Comparison of ENCODE assay signal across 15 cellular contexts in the genomic region with DNA sequence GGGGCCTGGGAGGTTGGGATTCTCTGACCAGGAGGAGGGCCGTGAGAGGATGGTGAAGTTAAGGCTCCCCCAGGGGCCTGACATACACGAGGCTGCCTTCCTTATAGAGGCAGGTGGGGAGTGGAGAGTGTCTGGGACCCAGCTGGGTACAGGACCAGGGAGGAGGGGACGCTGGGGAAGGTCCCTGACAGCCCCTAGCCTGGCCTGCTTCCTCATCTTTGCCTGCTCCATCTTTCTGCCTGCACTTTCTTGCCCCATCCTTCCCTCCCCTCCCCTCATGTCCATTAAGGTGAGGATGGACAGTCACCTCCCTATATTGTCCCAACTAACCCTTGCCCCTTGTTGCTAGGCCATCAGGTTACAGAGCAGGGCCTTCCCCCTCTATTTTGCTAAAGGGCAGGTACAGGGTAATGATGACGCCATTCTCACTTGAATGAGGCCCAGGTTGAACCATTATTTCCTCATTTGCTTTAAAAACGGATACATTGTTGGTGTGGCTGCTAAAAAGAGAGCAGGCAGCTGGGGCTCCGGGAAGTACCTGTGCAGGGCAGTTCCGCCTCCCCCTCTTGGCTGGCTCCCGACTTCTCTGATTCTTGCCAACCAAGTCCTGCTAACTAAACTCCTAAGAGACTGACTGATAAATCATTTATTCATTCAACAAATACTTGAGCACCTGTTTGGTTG. TPM values are rescaled to one million over a fixed set of nuclear protein-coding genes. Genes with fewer than 3 reads are reported as not detected.
DNase-seq lines count a peak whose midpoint lies in the region; ATAC-seq, FAIRE-seq and TF ChIP-seq lines count a peak whose summit lies in the region.
"Had no signal": no experiment of that assay in that cellular context is flagged by ENCODE, and none has a peak within 500 bp of the region (broad histone marks: within the 10 kb centered on the region; RNA-seq: fewer than 3 reads in every experiment).

No MANE protein-coding gene starts in this region.

- peaks cover 0 to 33% (median 9%) of the 10 kb centered on the region in 4 donors for H3K4me1 Mint-ChIP-seq in CD4-positive, CD25-positive, alpha-beta regulatory T cell
- H3K4me1 Mint-ChIP-seq in CD8-positive, alpha-beta memory T cell = peaks cover 4 to 27% (median 9%) of the 10 kb centered on the region in 3 donors

- CTCF ChIA-PET in CD8-positive, alpha-beta memory T cell (lab: Charles Lee) = interaction anchor here (1.0 to 1.6 kb wide), 3 partner anchors 9 to 35 kb away, joined by 3 to 5 read pairs (median 4); no protein-coding TSS in a partner anchor

- H3K4me3 Mint-ChIP-seq in CD4-positive, CD25-positive, alpha-beta regulatory T cell = peak overlapping the region in 2 of 4 donors; percentile 7 to 28
- no peak overlapping the region for H3K4me3 Mint-ChIP-seq in CD8-positive, alpha-beta memory T cell
- H3K4me3 Mint-ChIP-seq: CD14-positive monocyte; dendritic cell treated with granulocyte-macrophage colony-stimulating factor and Interleukin-4, amounts not matched to agents 40 ng/mL and 50 ng/mL, for 4 days; natural killer cell treated with Interleukin-12 subunit alpha and Interleukin-12 subunit beta and Interleukin-15 and Interleukin-18, amount 100 ng/mL, for 72 hours had no signal

- H3K36me3 ChIP-seq in CD4-positive, CD25-positive, alpha-beta regulatory T cell (ENCODE audit: control insufficient read depth, insufficient read depth, low read length) = peaks cover 3% of the 10 kb centered on the region
- H3K36me3 ChIP-seq in left lung (no peaks in the 10 kb centered on the region), MG63 (no peaks in the 10 kb centered on the region)
- peaks cover 3% of the 10 kb centered on the region for H3K36me3 ChIP-seq in CD8-positive, alpha-beta memory T cell (ENCODE audit: insufficient read depth, low read length)
- H3K36me3 ChIP-seq: thyroid gland had no signal

- TF ChIP-seq POLR2A in H54 (IDR thresholded peaks at IDR 0.05; ENCODE audit: low read depth, low read length) = no peak

- H3K4me3 ChIP-seq in CD4-positive, CD25-positive, alpha-beta regulatory T cell (ENCODE audit: low read depth, low read length) = no peak overlapping the region
- H3K4me3 ChIP-seq in left lung (no peak overlapping the region), MG63 (no peak overlapping the region)
- no peak overlapping the region for H3K4me3 ChIP-seq in CD8-positive, alpha-beta memory T cell (ENCODE audit: low read length)
- H3K4me3 ChIP-seq: thyroid gland had no signal

- H3K36me3 Mint-ChIP-seq in CD4-positive, CD25-positive, alpha-beta regulatory T cell = no peaks in the 10 kb centered on the region
- H3K36me3 Mint-ChIP-seq in CD8-positive, alpha-beta memory T cell = peaks cover 0 to 3% (median 0%) of the 10 kb centered on the region in 3 donors
- H3K36me3 Mint-ChIP-seq: natural killer cell treated with Interleukin-12 subunit alpha and Interleukin-12 subunit beta and Interleukin-15 and Interleukin-18, amount 100 ng/mL, for 72 hours had no signal

- FAIRE-seq in H54 (lab: Jason Lieb, UNC) = no peak

- intact Hi-C loops in left lung (cut with DNase I) = no loop called here

- peak overlapping the region; percentile 52 to 84 (median 73) for H3K27ac Mint-ChIP-seq in CD4-positive, CD25-positive, alpha-beta regulatory T cell
- H3K27ac Mint-ChIP-seq in CD8-positive, alpha-beta memory T cell = peak overlapping the region in 3 of 8 donors; percentile 17 to 72 (median 26)
- H3K27ac Mint-ChIP-seq: activated T-helper 2 cell treated with anti-CD3 and anti-CD28 coated beads, Interferon-gamma antibody, Interleukin-2, Interleukin-4, amounts not matched to agents 10 μg/mL and 5 μg/mL and 100 μg/mL, durations not matched to agents 14 hours and 24 hours and 36 hours; natural killer cell treated with Interleukin-12 subunit alpha and Interleukin-12 subunit beta and Interleukin-15 and Interleukin-18, amount 100 ng/mL, for 72 hours had no signal

- TF ChIP-seq CTCF in left lung (IDR thresholded peaks at IDR 0.05) = no peak

- peaks cover 24% of the 10 kb centered on the region for H3K4me1 ChIP-seq in CD4-positive, CD25-positive, alpha-beta regulatory T cell (ENCODE audit: control insufficient read depth, insufficient read depth, low read length, poor library complexity, severe bottlenecking)
- H3K4me1 ChIP-seq in left lung = peaks cover 21 to 66% of the 10 kb centered on the region in 2 donors
- peaks cover 25% of the 10 kb centered on the region for H3K4me1 ChIP-seq in CD8-positive, alpha-beta memory T cell (ENCODE audit: insufficient read depth, low read length)

- H3K27me3 Mint-ChIP-seq in CD4-positive, CD25-positive, alpha-beta regulatory T cell = peaks cover 4% of the 10 kb centered on the region
- H3K27me3 Mint-ChIP-seq in CD8-positive, alpha-beta memory T cell = no peaks in the 10 kb centered on the region
- H3K27me3 Mint-ChIP-seq: natural killer cell treated with Interleukin-12 subunit alpha and Interleukin-12 subunit beta and Interleukin-15 and Interleukin-18, amount 100 ng/mL, for 72 hours had no signal

- H3K9me3 Mint-ChIP-seq in CD4-positive, CD25-positive, alpha-beta regulatory T cell = no peaks in the 10 kb centered on the region
- H3K9me3 Mint-ChIP-seq in CD8-positive, alpha-beta memory T cell = no peaks in the 10 kb centered on the region
- H3K9me3 Mint-ChIP-seq: activated T-helper 2 cell treated with anti-CD3 and anti-CD28 coated beads, Interferon-gamma antibody, Interleukin-2, Interleukin-4, amounts not matched to agents 10 μg/mL and 5 μg/mL and 100 μg/mL, durations not matched to agents 14 hours and 24 hours and 36 hours; CD14-positive monocyte; dendritic cell treated with granulocyte-macrophage colony-stimulating factor and Interleukin-4, amounts not matched to agents 40 ng/mL and 50 ng/mL, for 4 days; natural killer cell treated with Interleukin-12 subunit alpha and Interleukin-12 subunit beta and Interleukin-15 and Interleukin-18, amount 100 ng/mL, for 72 hours had no signal

- peak; percentile 60 to 61 for ATAC-seq in CD4-positive, CD25-positive, alpha-beta regulatory T cell (ENCODE audit: low read depth in 2 of 2)
- ATAC-seq in GM18907 (IDR thresholded peaks at IDR 0.05; ENCODE audit: unreplicated experiment) (peak; percentile 43), HG03432 (IDR thresholded peaks at IDR 0.05; ENCODE audit: unreplicated experiment) (peak; percentile 42), left lung (peak; percentile 13)
- ATAC-seq: natural killer cell treated with Interleukin-12 subunit alpha and Interleukin-12 subunit beta and Interleukin-15 and Interleukin-18, amount 100 ng/mL, for 72 hours had no signal

- no peaks in the 10 kb centered on the region for H3K9me3 ChIP-seq in CD4-positive, CD25-positive, alpha-beta regulatory T cell (ENCODE audit: control insufficient read depth in 2 of 2, low read length in 2 of 2)
- no peaks in the 10 kb centered on the region for H3K9me3 ChIP-seq in left lung
- H3K9me3 ChIP-seq in CD8-positive, alpha-beta memory T cell (ENCODE audit: low read length) = no peaks in the 10 kb centered on the region
- H3K9me3 ChIP-seq in MG63 = no peaks in the 10 kb centered on the region
- H3K9me3 ChIP-seq: thyroid gland had no signal

- no peak overlapping the region for H3K27ac ChIP-seq in CD4-positive, CD25-positive, alpha-beta regulatory T cell (ENCODE audit: insufficient read depth, low read length, poor library complexity, severe bottlenecking)
- H3K27ac ChIP-seq in left lung = peak overlapping the region in 1 of 2 donors; percentile 55
- no peak overlapping the region for H3K27ac ChIP-seq in CD8-positive, alpha-beta memory T cell (ENCODE audit: low read depth, low read length)
- H3K27ac ChIP-seq: thyroid gland had no signal

- no peaks in the 10 kb centered on the region for H3K27me3 ChIP-seq in CD4-positive, CD25-positive, alpha-beta regulatory T cell (ENCODE audit: control insufficient read depth, insufficient read depth, low read length)
- H3K27me3 ChIP-seq in left lung = no peaks in the 10 kb centered on the region
- H3K27me3 ChIP-seq in CD8-positive, alpha-beta memory T cell (ENCODE audit: insufficient read depth, low read length, poor library complexity, severe bottlenecking) = no peaks in the 10 kb centered on the region
- no peaks in the 10 kb centered on the region for H3K27me3 ChIP-seq in MG63
- H3K27me3 ChIP-seq: thyroid gland had no signal

- POLR2A ChIA-PET in CD8-positive, alpha-beta memory T cell (lab: Charles Lee) = no interaction called here

- no peak for DNase-seq in CD4-positive, CD25-positive, alpha-beta regulatory T cell
- DNase-seq in left lung = peak in 1 of 2 donors; percentile 80
- no peak for DNase-seq in NCI-H1930 (lab: John Stamatoyannopoulos, UW)
- no peak for DNase-seq in H54 (ENCODE audit: insufficient read length, low spot score)
- DNase-seq in CD8-positive, alpha-beta memory T cell = no peak
- no peak for DNase-seq in MG63
- DNase-seq: NCI-H526; stimulated activated CD4-positive, alpha-beta T cell treated with anti-CD3 and anti-CD28 coated beads, Interleukin-1b, Interleukin-23, amount 100 ng/mL, for 48 hours; thyroid gland had no signal

RNA-seq across cellular contexts. Expression of a gene that starts 1.3 kb away (rescaled TPM):
- total RNA-seq in CD4-positive, CD25-positive, alpha-beta regulatory T cell = not detected
- not detected for polyA plus RNA-seq in CD4-positive, CD25-positive, alpha-beta regulatory T cell
- not detected for total RNA-seq in left lung
- total RNA-seq in CD8-positive, alpha-beta memory T cell = not detected
- polyA plus RNA-seq in CD8-positive, alpha-beta memory T cell = not detected
- not detected in 2 replicates for total RNA-seq in MG63 (2014; rRNA removed; shearing (Covaris generic); ENCODE audit: low replicate concordance)
- total RNA-seq: activated T-helper 2 cell treated with anti-CD3 and anti-CD28 coated beads, Interferon-gamma antibody, Interleukin-2, Interleukin-4, amounts not matched to agents 10 μg/mL and 5 μg/mL and 100 μg/mL, durations not matched to agents 14 hours and 24 hours and 36 hours; natural killer cell treated with Interleukin-12 subunit alpha and Interleukin-12 subunit beta and Interleukin-15 and Interleukin-18, amount 100 ng/mL, for 72 hours; thyroid gland had no signal
- polyA plus RNA-seq: CD14-positive monocyte had no signal

RNA-seq across cellular contexts. Expression of a gene that starts 16.9 kb away (rescaled TPM):
- total RNA-seq in CD4-positive, CD25-positive, alpha-beta regulatory T cell = 454 TPM
- 10 to 100 TPM; 61.8 to 82.0 (median 74.8) TPM for polyA plus RNA-seq in CD4-positive, CD25-positive, alpha-beta regulatory T cell
- total RNA-seq in left lung = 10 to 100 TPM; 14.7 to 37.3 TPM
- total RNA-seq in CD8-positive, alpha-beta memory T cell = 100 to 1,000 TPM; 117 to 126 TPM
- polyA plus RNA-seq in CD8-positive, alpha-beta memory T cell = 139 TPM
- total RNA-seq in MG63 (2014; rRNA removed; shearing (Covaris generic); ENCODE audit: low replicate concordance) = not detected in 2 replicates

RNA-seq across cellular contexts. Expression of a gene that starts 18.9 kb away (rescaled TPM):
- total RNA-seq in CD4-positive, CD25-positive, alpha-beta regulatory T cell = 727 TPM
- polyA plus RNA-seq in CD4-positive, CD25-positive, alpha-beta regulatory T cell = 100 to 1,000 TPM; 160 to 242 (median 213) TPM
- 100 to 1,000 TPM; 149 to 152 TPM for total RNA-seq in left lung
- 100 to 1,000 TPM; 150 TPM for total RNA-seq in CD8-positive, alpha-beta memory T cell
- 296 TPM for polyA plus RNA-seq in CD8-positive, alpha-beta memory T cell
- 0.32 and 2.1 TPM in 2 replicates for total RNA-seq in MG63 (2014; rRNA removed; shearing (Covaris generic); ENCODE audit: low replicate concordance)

RNA-seq across cellular contexts. Expression of a gene that starts 20.9 kb away (rescaled TPM):
- 58.5 TPM for total RNA-seq in CD4-positive, CD25-positive, alpha-beta regulatory T cell
- polyA plus RNA-seq in CD4-positive, CD25-positive, alpha-beta regulatory T cell = 100 to 1,000 TPM; 156 to 180 (median 170) TPM
- total RNA-seq in left lung = 100 to 1,000 TPM; 192 to 227 TPM
- 100 to 1,000 TPM; 186 to 200 TPM for total RNA-seq in CD8-positive, alpha-beta memory T cell
- 140 TPM for polyA plus RNA-seq in CD8-positive, alpha-beta memory T cell
- total RNA-seq in MG63 (2014; rRNA removed; shearing (Covaris generic); ENCODE audit: low replicate concordance) = 41.3 and 73.2 TPM in 2 replicates

RNA-seq across cellular contexts. Expression of a gene that starts 39.4 kb away (rescaled TPM):
- total RNA-seq in CD4-positive, CD25-positive, alpha-beta regulatory T cell = 3.2 TPM
- 10 to 100 TPM; 12.4 to 33.8 (median 15.0) TPM for polyA plus RNA-seq in CD4-positive, CD25-positive, alpha-beta regulatory T cell
- 10 to 100 TPM; 24.0 to 33.0 TPM for total RNA-seq in left lung
- total RNA-seq in CD8-positive, alpha-beta memory T cell = 10 to 100 TPM; 84.4 to 86.2 TPM
- 2.2 TPM for polyA plus RNA-seq in CD8-positive, alpha-beta memory T cell
- 147 and 288 TPM in 2 replicates for total RNA-seq in MG63 (2014; rRNA removed; shearing (Covaris generic); ENCODE audit: low replicate concordance)

Comparison
In these comparisons a context has a peak if more than half of its experiments do, and no peak if none do; other contexts are left out.
1. RNA of a gene that starts 16.9 kb away (total RNA-seq): 454 TPM in CD4-positive, CD25-positive, alpha-beta regulatory T cell (single experiment), 117 to 126 TPM in CD8-positive, alpha-beta memory T cell and 14.7 to 37.3 TPM in left lung; not detected in MG63; every median in the first group is over 10 times any median in the second.
2. RNA of a gene that starts 18.9 kb away (total RNA-seq): 727 TPM in CD4-positive, CD25-positive, alpha-beta regulatory T cell (single experiment), 149 to 152 TPM in left lung and 150 TPM in CD8-positive, alpha-beta memory T cell; 0.32 to 2.1 TPM in MG63; every median in the first group is over 10 times any median in the second.
3. Peak in every context shown above with its lines, with median percentiles within 50 percentile points of each other: ATAC-seq.